Comparison of ENCODE assay signal across 9 cellular contexts in the genomic region with DNA sequence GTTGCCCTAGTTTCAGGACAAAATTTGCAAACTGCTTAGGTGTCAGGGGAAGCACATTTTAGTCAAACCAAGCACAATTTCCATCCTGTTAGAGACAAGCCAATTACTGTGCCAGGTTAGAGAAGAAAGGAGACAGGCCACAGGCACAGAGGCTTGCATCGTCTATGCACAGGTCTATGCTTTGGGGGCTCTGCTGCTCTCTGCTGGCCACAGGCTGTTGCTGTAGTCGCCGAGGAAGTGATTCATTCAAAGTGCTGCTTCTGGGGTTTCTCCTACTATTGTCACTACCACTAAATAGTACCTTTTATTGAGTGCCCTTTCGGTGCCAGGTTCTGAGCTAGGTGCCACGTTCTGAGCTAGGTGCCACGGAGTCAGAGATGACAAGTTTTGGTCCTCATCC. TPM values are rescaled to one million over a fixed set of nuclear protein-coding genes. Genes with fewer than 3 reads are reported as not detected.
DNase-seq lines count a peak whose midpoint lies in the region; ATAC-seq, FAIRE-seq and TF ChIP-seq lines count a peak whose summit lies in the region.
"Had no signal": no experiment of that assay in that cellular context is flagged by ENCODE, and none has a peak within 500 bp of the region (broad histone marks: within the 10 kb centered on the region; RNA-seq: fewer than 3 reads in every experiment).

No MANE protein-coding gene starts in this region.

- H3K4me3 Mint-ChIP-seq in MCF 10A (ENCODE audit: unreplicated experiment), result no peak overlapping the region

- no peaks in the 10 kb centered on the region for H3K36me3 ChIP-seq in kidney (ENCODE audit: control insufficient read depth in 1 of 2, insufficient read depth in 2 of 2, low read length in 2 of 2)

- peak; percentile 79 for FAIRE-seq in kidney (lab: Jason Lieb, UNC)

- no peaks in the 10 kb centered on the region for H3K36me3 Mint-ChIP-seq in MCF 10A (ENCODE audit: insufficient read depth, unreplicated experiment)

- no peaks in the 10 kb centered on the region for H3K9me3 ChIP-seq in kidney (ENCODE audit: control insufficient read depth in 1 of 2, low read length in 2 of 2)

- TF ChIP-seq CTCF in WI38 (IDR thresholded peaks at IDR 0.05; ENCODE audit: low read depth, low read length) (peak; percentile 68), MCF 10A (IDR thresholded peaks at IDR 0.05; ENCODE audit: unreplicated experiment) (peak; percentile 56), kidney (IDR thresholded peaks at IDR 0.05; ENCODE audit: borderline replicate concordance, extremely low read depth, insufficient read depth) (peak; percentile 46)

- H3K4me3 ChIP-seq in WI38 (ENCODE audit: low read depth, low read length) (no peak overlapping the region), kidney (ENCODE audit: low read length in 2 of 2) (no peak overlapping the region)

- no peaks in the 10 kb centered on the region for H3K4me1 ChIP-seq in kidney (ENCODE audit: control insufficient read depth in 1 of 2, insufficient read depth in 1 of 2, low read depth in 1 of 2, low read length in 2 of 2)

- H3K9me3 Mint-ChIP-seq in MCF 10A (ENCODE audit: unreplicated experiment), result no peaks in the 10 kb centered on the region

- CTCF ChIA-PET in MCF 10A (lab: Yijun Ruan, JAX), result interaction anchor here (0.6 to 3.8 kb wide), 23 partner anchors 9 to 549 kb away, joined by 3 to 29 read pairs (median 3); no protein-coding TSS in a partner anchor

- POLR2A ChIA-PET in MCF 10A (lab: Yijun Ruan, JAX), result interaction anchor here (0.5 kb wide), 1 partner anchor 51 kb away, joined by 4 read pairs; no protein-coding TSS in a partner anchor

- H3K27ac Mint-ChIP-seq in MCF 10A (ENCODE audit: low read depth, unreplicated experiment), result no peak overlapping the region

- intact Hi-C loops in MCF 10A (cut with micrococcal nuclease), result loop anchor here (1.0 to 5.0 kb wide), 5 partner anchors 80 to 549 kb away; a partner anchor contains a TSS
- intact Hi-C loops in kidney (cut with DNase I), result no loop called here

- peak; percentile 85 for ATAC-seq in HG02763 (IDR thresholded peaks at IDR 0.05; ENCODE audit: unreplicated experiment)

- H3K27me3 Mint-ChIP-seq in MCF 10A (ENCODE audit: insufficient read depth, unreplicated experiment), result peaks cover 35% of the 10 kb centered on the region

- no peak overlapping the region for H3K27ac ChIP-seq in kidney (ENCODE audit: low read depth in 2 of 2, low read length in 2 of 2)

- H3K9ac ChIP-seq in kidney (ENCODE audit: low read length in 2 of 2), result no peak overlapping the region

- peak; percentile 22 for DNase-seq in NK-92 treated with Interleukin-12 subunit alpha and Interleukin-12 subunit beta, amount 100 ng/mL, for 24 hours (lab: John Stamatoyannopoulos, UW)
- DNase-seq in NK-92 (lab: John Stamatoyannopoulos, UW; ENCODE audit: unreplicated experiment), result no peak
- peak; percentile 8 for DNase-seq in NCI-H146 treated with DMSO at 0.1 percent for 48 hours (lab: John Stamatoyannopoulos, UW; ENCODE audit: unreplicated experiment)
- peak; percentile 51 for DNase-seq in MCF 10A (ENCODE audit: unreplicated experiment)
- no peak for DNase-seq in kidney
- peak; percentile 70 for DNase-seq in stimulated activated CD4-positive, alpha-beta T cell treated with anti-CD3 and anti-CD28 coated beads, Interleukin-4, amount 100 ng/mL, for 24 hours

- BruUV-seq in MCF 10A (replicated peaks; lab: Mats Ljungman, UMichigan), result no TSS peak

- H3K4me1 Mint-ChIP-seq in MCF 10A (ENCODE audit: insufficient read depth, unreplicated experiment), result no peaks in the 10 kb centered on the region

RNA-seq across cellular contexts. Expression of a gene that starts 45.5 kb away (rescaled TPM):
- total RNA-seq in MCF 10A (2022) (not detected in 2 replicates), kidney (2.2 TPM)
- 5.5 TPM for polyA plus RNA-seq in kidney (ENCODE audit: insufficient read depth, low read depth, low replicate concordance)
- total RNA-seq: skeletal muscle tissue had no signal

Comparison
In these comparisons a context has a peak if more than half of its experiments do, and no peak if none do; other contexts are left out.
1. DNase-seq: peak in NK-92 treated with Interleukin-12 subunit alpha and Interleukin-12 subunit beta, amount 100 ng/mL, for 24 hours (single experiment), NCI-H146 treated with DMSO at 0.1 percent for 48 hours (single experiment), MCF 10A (single experiment) and stimulated activated CD4-positive, alpha-beta T cell treated with anti-CD3 and anti-CD28 coated beads, Interleukin-4, amount 100 ng/mL, for 24 hours (single experiment); none in NK-92 (single experiment) and kidney (single experiment).
2. Peak in every context shown above with its lines, with median percentiles within 50 percentile points of each other: CTCF ChIP-seq.